In the genomic region with DNA sequence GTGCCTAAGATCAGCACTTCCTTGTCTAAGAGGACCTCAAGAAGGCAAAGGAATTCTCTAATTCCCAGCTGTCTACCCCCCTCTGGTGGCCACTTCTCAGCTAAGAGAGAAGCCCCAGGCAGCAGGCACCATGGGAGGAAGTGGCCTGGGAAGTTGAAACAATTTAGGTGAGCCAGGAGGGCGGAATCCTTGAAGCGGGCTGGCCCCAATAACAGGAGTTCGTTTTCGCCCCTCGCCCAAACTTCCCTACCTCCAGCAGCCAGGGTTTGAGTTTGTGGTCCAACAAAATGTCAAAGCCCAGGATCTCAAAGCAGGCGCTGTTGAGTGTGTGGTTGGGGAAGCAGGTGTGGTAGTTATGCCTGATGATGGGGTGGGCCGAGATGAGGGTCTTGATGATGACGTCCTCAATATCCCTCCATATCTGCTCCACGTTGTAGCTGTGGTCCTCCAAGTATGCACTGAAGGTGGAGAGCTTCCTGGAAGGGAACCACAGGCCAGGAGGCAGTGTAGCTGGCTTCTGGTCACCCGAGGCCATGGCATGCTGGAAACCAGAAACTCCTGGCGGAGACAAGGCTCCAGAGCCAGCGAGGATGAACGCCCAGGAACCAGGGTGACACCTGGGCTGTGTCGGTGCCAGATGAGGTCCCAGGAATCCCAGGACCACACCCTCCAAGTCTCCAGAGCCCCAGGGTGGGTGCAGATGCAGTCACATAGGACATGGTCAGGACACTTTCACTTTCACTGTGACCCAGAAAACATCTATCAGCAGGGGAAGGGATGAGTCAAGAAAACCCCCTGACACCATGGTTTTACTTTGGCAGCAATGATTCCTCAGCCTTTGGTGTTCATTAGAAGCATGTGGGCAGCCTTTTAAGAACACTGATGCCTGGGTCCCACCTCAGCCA, we compare ENCODE assay signal across 1 cellular context.
TF ChIP-seq lines count a peak whose summit lies in the region.

No MANE protein-coding gene starts in this region.

TF ChIP-seq in HEK293, 187 proteins besides CTCF, POLR2A, EP300 and RAD21 (continued from another document):
- TF ChIP-seq, protein P1, sequence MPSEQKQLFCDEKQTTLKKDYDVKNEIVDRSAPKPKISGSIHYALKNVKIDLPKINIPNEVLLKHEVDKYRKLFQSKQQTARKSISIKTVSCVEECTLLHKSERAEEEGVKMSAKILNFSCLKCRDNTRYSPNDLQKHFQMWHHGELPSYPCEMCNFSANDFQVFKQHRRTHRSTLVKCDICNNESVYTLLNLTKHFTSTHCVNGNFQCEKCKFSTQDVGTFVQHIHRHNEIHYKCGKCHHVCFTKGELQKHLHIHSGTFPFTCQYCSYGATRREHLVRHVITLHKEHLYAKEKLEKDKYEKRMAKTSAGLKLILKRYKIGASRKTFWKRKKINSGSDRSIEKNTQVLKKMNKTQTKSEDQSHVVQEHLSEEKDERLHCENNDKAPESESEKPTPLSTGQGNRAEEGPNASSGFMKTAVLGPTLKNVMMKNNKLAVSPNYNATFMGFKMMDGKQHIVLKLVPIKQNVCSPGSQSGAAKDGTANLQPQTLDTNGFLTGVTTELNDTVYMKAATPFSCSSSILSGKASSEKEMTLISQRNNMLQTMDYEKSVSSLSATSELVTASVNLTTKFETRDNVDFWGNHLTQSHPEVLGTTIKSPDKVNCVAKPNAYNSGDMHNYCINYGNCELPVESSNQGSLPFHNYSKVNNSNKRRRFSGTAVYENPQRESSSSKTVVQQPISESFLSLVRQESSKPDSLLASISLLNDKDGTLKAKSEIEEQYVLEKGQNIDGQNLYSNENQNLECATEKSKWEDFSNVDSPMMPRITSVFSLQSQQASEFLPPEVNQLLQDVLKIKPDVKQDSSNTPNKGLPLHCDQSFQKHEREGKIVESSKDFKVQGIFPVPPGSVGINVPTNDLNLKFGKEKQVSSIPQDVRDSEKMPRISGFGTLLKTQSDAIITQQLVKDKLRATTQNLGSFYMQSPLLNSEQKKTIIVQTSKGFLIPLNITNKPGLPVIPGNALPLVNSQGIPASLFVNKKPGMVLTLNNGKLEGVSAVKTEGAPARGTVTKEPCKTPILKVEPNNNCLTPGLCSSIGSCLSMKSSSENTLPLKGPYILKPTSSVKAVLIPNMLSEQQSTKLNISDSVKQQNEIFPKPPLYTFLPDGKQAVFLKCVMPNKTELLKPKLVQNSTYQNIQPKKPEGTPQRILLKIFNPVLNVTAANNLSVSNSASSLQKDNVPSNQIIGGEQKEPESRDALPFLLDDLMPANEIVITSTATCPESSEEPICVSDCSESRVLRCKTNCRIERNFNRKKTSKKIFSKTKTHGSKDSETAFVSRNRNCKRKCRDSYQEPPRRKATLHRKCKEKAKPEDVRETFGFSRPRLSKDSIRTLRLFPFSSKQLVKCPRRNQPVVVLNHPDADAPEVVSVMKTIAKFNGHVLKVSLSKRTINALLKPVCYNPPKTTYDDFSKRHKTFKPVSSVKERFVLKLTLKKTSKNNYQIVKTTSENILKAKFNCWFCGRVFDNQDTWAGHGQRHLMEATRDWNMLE (tag by site-specific recombination; conservative IDR thresholded peaks at IDR 0.05; ENCODE audit: low read depth), result 0 out of 2 replicates have a peak, but pooled peaks have one; percentile 22
- TF ChIP-seq ZNF391 (tag by site-specific recombination; IDR thresholded peaks at IDR 0.05; ENCODE audit: borderline replicate concordance, low read depth), result no peak
- TF ChIP-seq ZIC2 (tag by site-specific recombination; IDR thresholded peaks at IDR 0.05), result peak; percentile 51
- no peak for TF ChIP-seq GFI1B (tag by site-specific recombination; IDR thresholded peaks at IDR 0.05)
- TF ChIP-seq ZBTB17 (tag by site-specific recombination; IDR thresholded peaks at IDR 0.05), result peak; percentile 44; the same call in 1 of the 2 replicates
- 0 out of 2 replicates have a peak, but pooled peaks have one; percentile 40 for TF ChIP-seq TRIM28 (IDR thresholded peaks at IDR 0.05; ENCODE audit: borderline replicate concordance, low read length)
- TF ChIP-seq ZNF510 (tag by site-specific recombination; IDR thresholded peaks at IDR 0.05; ENCODE audit: insufficient replicate concordance), result no peak
- no peak for TF ChIP-seq ZNF354C (tag by site-specific recombination; IDR thresholded peaks at IDR 0.05; ENCODE audit: borderline replicate concordance, low read depth)
- no peak for TF ChIP-seq ZNF747 (tag by site-specific recombination; IDR thresholded peaks at IDR 0.05)
- TF ChIP-seq GLI4 (tag by site-specific recombination; IDR thresholded peaks at IDR 0.05), result no peak
- TF ChIP-seq ZNF654 (tag by site-specific recombination; IDR thresholded peaks at IDR 0.05; ENCODE audit: low read depth), result peak; percentile 89
- TF ChIP-seq, protein P2, sequence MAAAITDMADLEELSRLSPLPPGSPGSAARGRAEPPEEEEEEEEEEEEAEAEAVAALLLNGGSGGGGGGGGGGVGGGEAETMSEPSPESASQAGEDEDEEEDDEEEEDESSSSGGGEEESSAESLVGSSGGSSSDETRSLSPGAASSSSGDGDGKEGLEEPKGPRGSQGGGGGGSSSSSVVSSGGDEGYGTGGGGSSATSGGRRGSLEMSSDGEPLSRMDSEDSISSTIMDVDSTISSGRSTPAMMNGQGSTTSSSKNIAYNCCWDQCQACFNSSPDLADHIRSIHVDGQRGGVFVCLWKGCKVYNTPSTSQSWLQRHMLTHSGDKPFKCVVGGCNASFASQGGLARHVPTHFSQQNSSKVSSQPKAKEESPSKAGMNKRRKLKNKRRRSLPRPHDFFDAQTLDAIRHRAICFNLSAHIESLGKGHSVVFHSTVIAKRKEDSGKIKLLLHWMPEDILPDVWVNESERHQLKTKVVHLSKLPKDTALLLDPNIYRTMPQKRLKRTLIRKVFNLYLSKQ (tag by site-specific recombination; IDR thresholded peaks at IDR 0.05; ENCODE audit: borderline replicate concordance), result no peak
- TF ChIP-seq ZNF610 (tag by site-specific recombination; IDR thresholded peaks at IDR 0.05; ENCODE audit: borderline replicate concordance), result no peak
- TF ChIP-seq ZSCAN30 (tag by site-specific recombination; IDR thresholded peaks at IDR 0.05), result peak; percentile 68; the same call in 1 of the 2 replicates
